In the genomic region with DNA sequence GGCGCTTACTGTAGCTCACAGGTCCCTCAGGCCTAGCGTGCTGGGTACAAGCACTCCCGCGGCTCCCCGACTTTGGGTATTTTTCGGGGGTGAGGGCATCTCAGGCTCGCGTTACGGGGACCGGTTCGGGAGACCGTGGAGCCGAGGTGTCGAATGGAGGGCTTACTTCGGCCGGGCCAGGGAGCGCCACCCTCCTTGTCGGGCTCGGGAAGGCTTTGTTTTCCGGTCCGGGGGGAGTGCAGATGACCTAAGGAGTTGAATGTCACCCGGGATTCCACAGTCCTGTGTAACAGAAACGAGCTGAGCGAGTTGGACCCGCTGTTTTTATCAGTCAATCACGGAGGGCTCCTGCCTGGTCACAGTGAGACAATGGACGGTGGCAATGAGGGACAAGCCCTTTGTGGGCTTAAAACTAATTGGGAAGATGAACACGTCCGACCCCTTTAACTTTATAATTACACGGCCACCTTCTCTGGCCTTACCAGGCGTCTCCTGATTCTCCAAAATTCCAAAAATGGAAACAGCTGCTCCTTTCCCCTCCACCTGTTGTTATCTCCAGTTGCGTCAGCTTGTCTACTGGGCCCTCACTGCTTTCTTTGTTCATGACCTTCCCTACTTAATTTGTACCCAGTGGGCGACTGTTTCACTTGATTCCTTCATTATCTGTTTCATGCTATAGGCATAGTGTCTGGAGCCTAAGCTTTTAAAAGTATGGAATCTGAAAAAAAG, we compare ENCODE assay signal across 7 cellular contexts.
DNase-seq lines count a peak whose midpoint lies in the region; ATAC-seq lines count a peak whose summit lies in the region.

No MANE protein-coding gene starts in this region.

- peak; percentile 9 for DNase-seq in HuH-7.5 (ENCODE audit: low spot score)
- DNase-seq in activated naive CD8-positive, alpha-beta T cell treated with anti-CD3 and anti-CD28 coated beads, Interleukin-2, amount 50 U/mL, for 24 hours, result no peak
- peak; percentile 21 for DNase-seq in iPS-NIHi11 (ENCODE audit: low spot score)
- no peak for DNase-seq in iPS-NIHi7 (ENCODE audit: extremely low spot score)
- no peak for DNase-seq in activated CD8-positive, alpha-beta memory T cell treated with anti-CD3 and anti-CD28 coated beads, Interleukin-2, amount 50 U/mL, for 4 hours

- peak overlapping the region; percentile 94 to 96 for H3K4me3 ChIP-seq in stomach smooth muscle (ENCODE audit: low read length in 2 of 2)

- H3K36me3 Mint-ChIP-seq in activated naive CD8-positive, alpha-beta T cell treated with anti-CD3 and anti-CD28 coated beads, Interleukin-2, amount 50 U/mL, for 24 hours (ENCODE audit: low read depth), result no peaks in the 10 kb centered on the region

- peak overlapping the region; percentile 89 for H3K27ac ChIP-seq in stomach smooth muscle (ENCODE audit: low read length)

- no peaks in the 10 kb centered on the region for H3K36me3 ChIP-seq in stomach smooth muscle (ENCODE audit: control insufficient read depth in 2 of 2, insufficient read depth in 2 of 2, low read length in 2 of 2)

- peaks cover 9% of the 10 kb centered on the region for H3K4me1 Mint-ChIP-seq in activated naive CD8-positive, alpha-beta T cell treated with anti-CD3 and anti-CD28 coated beads, Interleukin-2, amount 50 U/mL, for 24 hours

- no peaks in the 10 kb centered on the region for H3K9me3 Mint-ChIP-seq in activated naive CD8-positive, alpha-beta T cell treated with anti-CD3 and anti-CD28 coated beads, Interleukin-2, amount 50 U/mL, for 24 hours

- H3K27me3 ChIP-seq in stomach smooth muscle (ENCODE audit: control insufficient read depth in 1 of 2, insufficient read depth in 2 of 2, low read length in 2 of 2), result no peaks in the 10 kb centered on the region

- peak overlapping the region; percentile 74 for H3K4me3 Mint-ChIP-seq in activated naive CD8-positive, alpha-beta T cell treated with anti-CD3 and anti-CD28 coated beads, Interleukin-2, amount 50 U/mL, for 24 hours

- H3K9me3 ChIP-seq in stomach smooth muscle (ENCODE audit: control insufficient read depth in 2 of 2, low read length in 2 of 2), result no peaks in the 10 kb centered on the region

- H3K4me1 ChIP-seq in stomach smooth muscle (ENCODE audit: control insufficient read depth, insufficient read depth, low read length), result peaks cover 15% of the 10 kb centered on the region

- H3K27ac Mint-ChIP-seq in activated naive CD8-positive, alpha-beta T cell treated with anti-CD3 and anti-CD28 coated beads, Interleukin-2, amount 50 U/mL, for 24 hours, result no peak overlapping the region

- no peak for ATAC-seq in activated naive CD8-positive, alpha-beta T cell treated with anti-CD3 and anti-CD28 coated beads, Interleukin-2, amount 50 U/mL, for 24 hours
- ATAC-seq in GM19467 (IDR thresholded peaks at IDR 0.05; ENCODE audit: unreplicated experiment), result no peak

- H3K27me3 Mint-ChIP-seq in activated naive CD8-positive, alpha-beta T cell treated with anti-CD3 and anti-CD28 coated beads, Interleukin-2, amount 50 U/mL, for 24 hours, result peaks cover 12% of the 10 kb centered on the region

- peak overlapping the region; percentile 72 to 97 for H3K9ac ChIP-seq in stomach smooth muscle (ENCODE audit: low read length in 2 of 2)

Comparison
In these comparisons a context has a peak if more than half of its experiments do, and no peak if none do; other contexts are left out.
1. DNase-seq: peak in HuH-7.5 (single experiment) and iPS-NIHi11 (single experiment); none in activated naive CD8-positive, alpha-beta T cell treated with anti-CD3 and anti-CD28 coated beads, Interleukin-2, amount 50 U/mL, for 24 hours (single experiment), iPS-NIHi7 (single experiment) and activated CD8-positive, alpha-beta memory T cell treated with anti-CD3 and anti-CD28 coated beads, Interleukin-2, amount 50 U/mL, for 4 hours (single experiment).